In genomic region chr2:177262958-177263450, GRCh38 we compare ENCODE assay signal across 8 cellular contexts. TPM values are rescaled to one million over a fixed set of nuclear protein-coding genes. Genes with fewer than 3 reads are reported as not detected.
DNase-seq lines count a peak whose midpoint lies in the region; ATAC-seq, FAIRE-seq and TF ChIP-seq lines count a peak whose summit lies in the region.

No MANE protein-coding gene starts in this region.

- peaks cover 9 to 34% of the 10 kb centered on the region in 2 donors for H3K36me3 Mint-ChIP-seq in CD4-positive, alpha-beta memory T cell

- H3K9me1 ChIP-seq in endothelial cell of umbilical vein (replicated peaks; ENCODE audit: control insufficient read depth, extremely low read depth, insufficient read depth, low read length), result no peaks in the 10 kb centered on the region

- peaks cover 42 to 82% (median 58%) of the 10 kb centered on the region in 4 donors for H3K4me1 Mint-ChIP-seq in CD4-positive, alpha-beta memory T cell

- H3K79me2 ChIP-seq in PC-3 (ENCODE audit: low read length), result peaks cover 69% of the 10 kb centered on the region
- H3K79me2 ChIP-seq in endothelial cell of umbilical vein (ENCODE audit: control insufficient read depth, insufficient read depth, low read length), result peaks cover 62% of the 10 kb centered on the region

- TF ChIP-seq CTCF in PC-3 (conservative IDR thresholded peaks at IDR 0.05; ENCODE audit: low read depth, low read length) (no peak), endothelial cell of umbilical vein (IDR thresholded peaks at IDR 0.05; ENCODE audit: extremely low read depth in 1 of 2, insufficient read depth in 1 of 2, low read depth in 1 of 2, low read length in 2 of 2) (no peak), neutrophil (IDR thresholded peaks at IDR 0.05) (no peak)

- dilution Hi-C loops in endothelial cell of umbilical vein (cut with MboI; ENCODE audit: extremely low pct_ligation_motif_present, low sequenced_read_pairs), result no loop called here

- H3K9me2 ChIP-seq in PC-3 (replicated peaks; ENCODE audit: low read length), result no peaks in the 10 kb centered on the region

- H3K27ac ChIP-seq in CD4-positive, alpha-beta memory T cell (ENCODE audit: low read depth, low read length), result peak overlapping the region; percentile 100
- H3K27ac ChIP-seq in PC-3 (ENCODE audit: low read length), result peak overlapping the region; percentile 95
- peak overlapping the region; percentile 94 for H3K27ac ChIP-seq in endothelial cell of umbilical vein (ENCODE audit: insufficient read depth, low read depth, low read length)
- peak overlapping the region; percentile 99 for H3K27ac ChIP-seq in neutrophil

- H3K4me2 ChIP-seq in PC-3 (ENCODE audit: low read length), result peak overlapping the region; percentile 87
- peak overlapping the region; percentile 100 for H3K4me2 ChIP-seq in endothelial cell of umbilical vein (ENCODE audit: insufficient read depth, low read length)

- no peaks in the 10 kb centered on the region for H3K9me3 ChIP-seq in CD4-positive, alpha-beta memory T cell (ENCODE audit: control insufficient read depth in 1 of 2, low read length in 2 of 2)
- H3K9me3 ChIP-seq in PC-3 (ENCODE audit: low read length), result no peaks in the 10 kb centered on the region
- H3K9me3 ChIP-seq in endothelial cell of umbilical vein (replicated peaks; ENCODE audit: control insufficient read depth, insufficient read depth, low read length), result no peaks in the 10 kb centered on the region
- no peaks in the 10 kb centered on the region for H3K9me3 ChIP-seq in neutrophil

- H3K9ac ChIP-seq in PC-3 (ENCODE audit: low read length) (peak overlapping the region; percentile 99), endothelial cell of umbilical vein (replicated peaks; ENCODE audit: extremely low read depth, insufficient read depth, low read length) (peak overlapping the region; percentile 97)

- peaks cover 64% of the 10 kb centered on the region for H3K4me1 ChIP-seq in CD4-positive, alpha-beta memory T cell (ENCODE audit: insufficient read depth, low read length)
- H3K4me1 ChIP-seq in PC-3 (ENCODE audit: insufficient read depth, low read length), result peaks cover 28% of the 10 kb centered on the region
- peaks cover 27% of the 10 kb centered on the region for H3K4me1 ChIP-seq in endothelial cell of umbilical vein (ENCODE audit: control insufficient read depth, extremely low read depth, insufficient read depth, low read length)
- peaks cover 54 to 76% of the 10 kb centered on the region in 2 experiments for H3K4me1 ChIP-seq in neutrophil (ENCODE audit: control insufficient read depth in 1 of 2, insufficient read depth in 1 of 2, low read depth in 1 of 2, low read length in 1 of 2)

- DNase-seq in CD4-positive, alpha-beta memory T cell, result no peak
- DNase-seq in PC-3 (no peak), endothelial cell of umbilical vein (ENCODE audit: low read depth, low spot score) (no peak), C1 segment of cervical spinal cord (lab: John Stamatoyannopoulos, UW) (no peak), NCI-H2171 (lab: John Stamatoyannopoulos, UW) (no peak)
- no peak for DNase-seq in stimulated activated CD4-positive, alpha-beta T cell treated with anti-CD3 and anti-CD28 coated beads, Interleukin-2, amount 100 ng/mL, for 24 hours

- CTCF ChIA-PET in CD4-positive, alpha-beta memory T cell (lab: Charles Lee; ENCODE audit: partially characterized antibody), result interaction anchor here (0.6 to 11.1 kb wide), 37 partner anchors 9 to 288 kb away, joined by 3 to 161 read pairs (median 10); partner anchors contain the start of genes AGPS and HNRNPA3
- CTCF ChIA-PET in PC-3 (lab: Charles Lee), result interaction anchor here (1.4 to 1.6 kb wide), 3 partner anchors 33 to 153 kb away, joined by 3 to 16 read pairs (median 6); no protein-coding TSS in a partner anchor
- CTCF ChIA-PET in endothelial cell of umbilical vein (lab: Charles Lee), result interaction anchor here (0.6 to 4.8 kb wide), 37 partner anchors 8 to 500 kb away, joined by 3 to 136 read pairs (median 5); partner anchors contain the start of genes AGPS and HNRNPA3

- peak overlapping the region; percentile 93 to 98 (median 96) for H3K4me3 Mint-ChIP-seq in CD4-positive, alpha-beta memory T cell

- H4K20me1 ChIP-seq in PC-3 (ENCODE audit: low read length), result peaks cover 46% of the 10 kb centered on the region
- H4K20me1 ChIP-seq in endothelial cell of umbilical vein (replicated peaks; ENCODE audit: control insufficient read depth, extremely low read depth, insufficient read depth, low read length), result peaks cover 14% of the 10 kb centered on the region

- H3K27me3 ChIP-seq in CD4-positive, alpha-beta memory T cell (ENCODE audit: insufficient read depth, low read length), result no peaks in the 10 kb centered on the region
- H3K27me3 ChIP-seq in PC-3 (ENCODE audit: low read length) (no peaks in the 10 kb centered on the region), endothelial cell of umbilical vein (ENCODE audit: control insufficient read depth in 2 of 2, insufficient read depth in 2 of 2, low read length in 2 of 2) (no peaks in the 10 kb centered on the region), neutrophil (no peaks in the 10 kb centered on the region)

- H3F3A ChIP-seq in PC-3 (ENCODE audit: low read length, unreplicated experiment), result no peaks in the 10 kb centered on the region

- BruUV-seq in PC-3 (replicated peaks; lab: Mats Ljungman, UMichigan) (TSS peak; percentile 42), endothelial cell of umbilical vein (replicated peaks; lab: Mats Ljungman, UMichigan) (TSS peak; percentile 34)

- no peak for TF ChIP-seq POLR2A in endothelial cell of umbilical vein (IDR thresholded peaks at IDR 0.05; ENCODE audit: low read depth, low read length)

- peaks cover 0 to 2% (median 0%) of the 10 kb centered on the region in 8 donors for H3K9me3 Mint-ChIP-seq in CD4-positive, alpha-beta memory T cell

- no peak for ATAC-seq in PC-3
- ATAC-seq in HG02623 (IDR thresholded peaks at IDR 0.05; ENCODE audit: unreplicated experiment), result no peak

- H3K36me3 ChIP-seq in CD4-positive, alpha-beta memory T cell (ENCODE audit: insufficient read depth, low read length), result no peaks in the 10 kb centered on the region
- H3K36me3 ChIP-seq in PC-3 (ENCODE audit: low read depth, low read length), result no peaks in the 10 kb centered on the region
- peaks cover 0 to 2% of the 10 kb centered on the region in 2 experiments for H3K36me3 ChIP-seq in endothelial cell of umbilical vein (ENCODE audit: control insufficient read depth in 2 of 2, extremely low read depth in 1 of 2, insufficient read depth in 2 of 2, low read length in 2 of 2)
- no peaks in the 10 kb centered on the region for H3K36me3 ChIP-seq in neutrophil

- no peaks in the 10 kb centered on the region for H3K27me3 Mint-ChIP-seq in CD4-positive, alpha-beta memory T cell

- POLR2A ChIA-PET in CD4-positive, alpha-beta memory T cell (lab: Charles Lee; ENCODE audit: partially characterized antibody), result interaction anchor here (0.7 to 7.0 kb wide), 37 partner anchors 9 to 1187 kb away, joined by 3 to 260 read pairs (median 18); partner anchors contain the start of genes AGPS, HNRNPA3, PJVK and PRKRA
- POLR2A ChIA-PET in PC-3 (lab: Charles Lee; ENCODE audit: unreplicated experiment), result interaction anchor here (0.6 to 1.1 kb wide), 5 partner anchors 23 to 1101 kb away, joined by 5 to 9 read pairs (median 6); no protein-coding TSS in a partner anchor
- POLR2A ChIA-PET in endothelial cell of umbilical vein (lab: Charles Lee), result interaction anchor here (0.7 to 2.9 kb wide), 7 partner anchors 8 to 1141 kb away, joined by 3 to 12 read pairs (median 4); partner anchors contain the start of gene HOXD9

- H2AFZ ChIP-seq in PC-3 (ENCODE audit: low read length), result no peak overlapping the region
- no peak overlapping the region for H2AFZ ChIP-seq in endothelial cell of umbilical vein (ENCODE audit: low read depth, low read length)

- no peak for FAIRE-seq in endothelial cell of umbilical vein (lab: Jason Lieb, UNC)

- H3K27ac Mint-ChIP-seq in CD4-positive, alpha-beta memory T cell, result peak overlapping the region; percentile 95 to 99 (median 97)

- H3K4me3 ChIP-seq in CD4-positive, alpha-beta memory T cell (ENCODE audit: low read length in 2 of 2), result peak overlapping the region; percentile 57 to 100
- H3K4me3 ChIP-seq in PC-3 (ENCODE audit: low read length) (peak overlapping the region; percentile 81), endothelial cell of umbilical vein (replicated peaks in 1 of 3; ENCODE audit: insufficient read depth in 1 of 3, low read depth in 1 of 3, low read length in 3 of 3) (peak overlapping the region; percentile 79 to 98 (median 90)), neutrophil (ENCODE audit: low read depth in 1 of 2, low read length in 1 of 2) (peak overlapping the region; percentile 75 to 89)

- intact Hi-C loops in CD4-positive, alpha-beta memory T cell (cut with micrococcal nuclease), result loop anchor here (1.0 to 5.0 kb wide), 8 partner anchors 10 to 849 kb away; partner anchors contain the start of genes AGPS, HNRNPA3 and RBM45
- intact Hi-C loops in PC-3 (cut with micrococcal nuclease), result loop anchor here (1.0 to 5.0 kb wide), 7 partner anchors 10 to 130 kb away; partner anchors contain the start of genes AGPS and HNRNPA3
- intact Hi-C loops in endothelial cell of umbilical vein (cut with micrococcal nuclease), result loop anchor here (1.0 to 5.0 kb wide), 10 partner anchors 9 to 1134 kb away; partner anchors contain the start of genes HNRNPA3 and HOXD8

RNA-seq across cellular contexts. Expression of gene NFE2L2, which starts 1.5 kb away (rescaled TPM):
- total RNA-seq in CD4-positive, alpha-beta memory T cell, result 10 to 100 TPM; 86.9 TPM
- polyA plus RNA-seq in CD4-positive, alpha-beta memory T cell, result 10 to 100 TPM; 39.6 to 63.6 TPM
- total RNA-seq in PC-3 (2014; rRNA removed), result 17.3 and 24.2 TPM in 2 replicates
- 59.5 and 66.2 TPM in 2 replicates for total RNA-seq in endothelial cell of umbilical vein
- polyA plus RNA-seq in endothelial cell of umbilical vein, result 57.1 and 63.1 TPM in 2 replicates
- polyA plus RNA-seq in endothelial cell of umbilical vein (2011; cell fraction: cytosol; rRNA removed), result 67.6 and 71.3 TPM in 2 replicates
- 89.9 and 99.1 TPM in 2 replicates for polyA plus RNA-seq in endothelial cell of umbilical vein (2011; cell fraction: nucleus; rRNA removed)
- polyA plus RNA-seq in endothelial cell of umbilical vein (2012), result 63.3 and 69.1 TPM in 2 replicates
- 92.6 and 103 TPM in 2 replicates for polyA minus RNA-seq in endothelial cell of umbilical vein
- polyA minus RNA-seq in endothelial cell of umbilical vein (2011; cell fraction: cytosol; rRNA and poly(A)+ RNA removed), result 74.1 TPM
- 76.5 and 104 TPM in 2 replicates for polyA minus RNA-seq in endothelial cell of umbilical vein (2011; cell fraction: nucleus; rRNA and poly(A)+ RNA removed)

RNA-seq across cellular contexts. Expression of gene HNRNPA3, which starts 50.4 kb away (rescaled TPM):
- total RNA-seq in CD4-positive, alpha-beta memory T cell, result 100 to 1,000 TPM; 172 to 175 TPM
- 10 to 100 TPM; 41.1 to 64.5 TPM for polyA plus RNA-seq in CD4-positive, alpha-beta memory T cell
- total RNA-seq in PC-3 (2014; rRNA removed), result 50.3 and 90.2 TPM in 2 replicates
- total RNA-seq in endothelial cell of umbilical vein, result 316 and 322 TPM in 2 replicates
- 28.0 and 57.5 TPM in 2 replicates for polyA plus RNA-seq in endothelial cell of umbilical vein
- polyA plus RNA-seq in endothelial cell of umbilical vein (2011; cell fraction: cytosol; rRNA removed), result 143 and 159 TPM in 2 replicates
- 136 and 204 TPM in 2 replicates for polyA plus RNA-seq in endothelial cell of umbilical vein (2011; cell fraction: nucleus; rRNA removed)
- polyA plus RNA-seq in endothelial cell of umbilical vein (2012), result 422 and 615 TPM in 2 replicates
- 35.6 and 37.0 TPM in 2 replicates for polyA minus RNA-seq in endothelial cell of umbilical vein
- polyA minus RNA-seq in endothelial cell of umbilical vein (2011; cell fraction: cytosol; rRNA and poly(A)+ RNA removed), result 18.1 TPM
- polyA minus RNA-seq in endothelial cell of umbilical vein (2011; cell fraction: nucleus; rRNA and poly(A)+ RNA removed), result 70.6 and 119 TPM in 2 replicates
